ENCODE assay signal across 16 cellular contexts in genomic region chr6:17820055-17820454, GRCh38.
DNase-seq lines count a peak whose midpoint lies in the region; ATAC-seq and TF ChIP-seq lines count a peak whose summit lies in the region.
"Had no signal": no experiment of that assay in that cellular context is flagged by ENCODE, and none has a peak within 500 bp of the region (broad histone marks: within the 10 kb centered on the region; RNA-seq: fewer than 3 reads in every experiment).

No MANE protein-coding gene starts in this region.

- H3K27me3 ChIP-seq in neuronal stem cell (ENCODE audit: control insufficient read depth in 3 of 3, insufficient read depth in 3 of 3, low read depth in 1 of 3, low read length in 3 of 3) = no peaks in the 10 kb centered on the region
- H3K27me3 ChIP-seq: left lung, pancreas, tibial artery had no signal

- H3K4me1 ChIP-seq in neuronal stem cell (ENCODE audit: control insufficient read depth in 2 of 2, insufficient read depth in 1 of 2, low read depth in 1 of 2, low read length in 2 of 2) = no peaks in the 10 kb centered on the region
- H3K4me1 ChIP-seq: left lung, pancreas, tibial artery had no signal

- H4K8ac ChIP-seq in neuronal stem cell (ENCODE audit: low read depth, low read length) = no peak overlapping the region

- H2BK15ac ChIP-seq in neuronal stem cell (ENCODE audit: low read length) = no peak overlapping the region

- H3K4me1 Mint-ChIP-seq in HFFc6 (ENCODE audit: low read depth) = peaks cover 13% of the 10 kb centered on the region

- H2AFZ ChIP-seq in neuronal stem cell (ENCODE audit: low read length) = no peak overlapping the region

- 0 out of 2 replicates have a peak, but pooled peaks have one; percentile 11 for TF ChIP-seq CTCF in HFFc6 (IDR thresholded peaks at IDR 0.05)

- H3K9ac ChIP-seq in neuronal stem cell (ENCODE audit: low read depth, low read length, poor library complexity) = no peak overlapping the region

- no peak overlapping the region for H3K23ac ChIP-seq in neuronal stem cell (ENCODE audit: low read depth, low read length, poor library complexity)

- peaks cover 0 to 27% of the 10 kb centered on the region in 2 donors for H3K36me3 ChIP-seq in neuronal stem cell (replicated peaks in 1 of 2; ENCODE audit: control insufficient read depth in 2 of 2, insufficient read depth in 2 of 2, low read length in 2 of 2)

- H3K14ac ChIP-seq in neuronal stem cell (ENCODE audit: low read length) = no peak overlapping the region

- no CpG with 5 or more reads among the region's 7 CpGs for WGBS in neuronal stem cell (ENCODE audit: extremely low coverage in 2 of 2, insufficient read length in 2 of 2, insufficient replicate concordance in 1 of 2), 2 donors

- DNase-seq in ELR (ENCODE audit: low read depth) (peak; percentile 13), HFFc6 (no peak), SHP77 (lab: John Stamatoyannopoulos, UW) (peak; percentile 70 to 83), inferior parietal cortex (ENCODE audit: extremely low spot score) (peak; percentile 50), DMS114 treated with DMSO at 0.1 percent for 48 hours (lab: John Stamatoyannopoulos, UW; ENCODE audit: unreplicated experiment) (no peak), neuronal stem cell (ENCODE audit: low spot score) (no peak)
- DNase-seq: activated CD4-positive, alpha-beta T cell treated with anti-CD3 and anti-CD28 coated beads, Interleukin-2, amount 50 U/mL, for 48 hours; Calu3; left lung; NCI-H1105 treated with DMSO at 0.1 percent for 48 hours; pancreas; tibial artery had no signal

- no peaks in the 10 kb centered on the region for H3K9me3 Mint-ChIP-seq in HFFc6
- H3K9me3 Mint-ChIP-seq: activated naive CD4-positive, alpha-beta T cell treated with anti-CD3 and anti-CD28 coated beads, Interleukin-2, amount 50 U/mL, for 72 hours had no signal

- H3K27me3 Mint-ChIP-seq in HFFc6 (ENCODE audit: insufficient read depth) = peaks cover 2% of the 10 kb centered on the region

- no peak overlapping the region for H4K91ac ChIP-seq in neuronal stem cell (ENCODE audit: low read depth, low read length, poor library complexity)

- H3K4ac ChIP-seq in neuronal stem cell (ENCODE audit: low read length) = no peak overlapping the region

- no peak overlapping the region for H3K27ac ChIP-seq in neuronal stem cell (replicated peaks; ENCODE audit: low read length)
- H3K27ac ChIP-seq: coronary artery, left lung, pancreas, tibial artery had no signal

- no peak overlapping the region for H2BK12ac ChIP-seq in neuronal stem cell (ENCODE audit: low read length)

- H2BK5ac ChIP-seq in neuronal stem cell (ENCODE audit: low read length) = no peak overlapping the region

- H3K18ac ChIP-seq in neuronal stem cell (ENCODE audit: low read length) = no peak overlapping the region

- H3K27ac Mint-ChIP-seq in HFFc6 = no peak overlapping the region
- H3K27ac Mint-ChIP-seq: activated naive CD4-positive, alpha-beta T cell treated with anti-CD3 and anti-CD28 coated beads, Interleukin-2, amount 50 U/mL, for 72 hours had no signal

- no peak overlapping the region for H3K4me3 Mint-ChIP-seq in HFFc6

- no peaks in the 10 kb centered on the region for H3K79me1 ChIP-seq in neuronal stem cell (ENCODE audit: low read depth, low read length)

- no peak overlapping the region for H3K4me3 ChIP-seq in neuronal stem cell (ENCODE audit: low read length in 2 of 2)
- H3K4me3 ChIP-seq: coronary artery, left lung, pancreas, tibial artery had no signal

- H3K36me3 Mint-ChIP-seq in HFFc6 (ENCODE audit: low read depth) = peaks cover 14% of the 10 kb centered on the region; the same call in 1 of the 2 replicates
- H3K36me3 Mint-ChIP-seq: activated naive CD4-positive, alpha-beta T cell treated with anti-CD3 and anti-CD28 coated beads, Interleukin-2, amount 50 U/mL, for 72 hours had no signal

- no peak overlapping the region for H2BK120ac ChIP-seq in neuronal stem cell (ENCODE audit: low read depth, low read length)

- no peaks in the 10 kb centered on the region for H3K9me3 ChIP-seq in neuronal stem cell (replicated peaks in 1 of 2; ENCODE audit: control insufficient read depth in 2 of 2, insufficient read depth in 1 of 2, low read depth in 1 of 2, low read length in 2 of 2)
- H3K9me3 ChIP-seq: left lung, pancreas, tibial artery had no signal

- ATAC-seq in GM19023 (IDR thresholded peaks at IDR 0.05; ENCODE audit: unreplicated experiment) (no peak), HG03095 (IDR thresholded peaks at IDR 0.05; ENCODE audit: unreplicated experiment) (no peak)
- ATAC-seq: activated naive CD4-positive, alpha-beta T cell treated with anti-CD3 and anti-CD28 coated beads, Interleukin-2, amount 50 U/mL, for 72 hours; left lung had no signal

- no peak overlapping the region for H2AK5ac ChIP-seq in neuronal stem cell (ENCODE audit: low read depth, low read length)

- H3K4me2 ChIP-seq in neuronal stem cell (ENCODE audit: insufficient read depth, low read length, poor library complexity, severe bottlenecking) = no peak overlapping the region

Comparison
In these comparisons a context has a peak if more than half of its experiments do, and no peak if none do; other contexts are left out.
1. DNase-seq: peak in ELR (single experiment), SHP77 (2 of 2) and inferior parietal cortex (single experiment); none in HFFc6 (single experiment), DMS114 treated with DMSO at 0.1 percent for 48 hours (single experiment) and neuronal stem cell (single experiment).